ENCODE assay signal across 1 cellular context in the genomic region with DNA sequence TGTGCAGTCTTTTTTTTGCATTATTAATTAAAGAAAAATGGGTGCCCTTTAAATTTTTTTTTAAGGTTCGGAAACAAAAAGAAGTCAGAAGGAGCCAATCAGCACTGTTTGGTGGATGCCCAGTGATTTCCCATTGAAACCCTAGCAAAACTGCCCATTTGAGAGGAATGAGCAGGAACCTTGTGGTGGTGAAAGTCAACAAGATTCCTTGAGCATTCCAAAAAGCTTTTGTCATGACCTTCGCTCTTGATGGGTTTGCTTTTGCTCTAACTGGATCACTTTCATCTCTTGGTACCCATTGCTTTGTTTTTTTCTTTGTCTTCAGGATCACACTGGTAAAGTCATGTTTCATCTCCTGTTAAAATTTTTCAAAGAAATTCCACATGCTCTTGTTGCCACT.
TF ChIP-seq lines count a peak whose summit lies in the region.

No MANE protein-coding gene starts in this region.

TF ChIP-seq in HepG2, 621 proteins besides CTCF, POLR2A, EP300 and RAD21 (continued from another document and continues in another):
- TF ChIP-seq, protein P1, sequence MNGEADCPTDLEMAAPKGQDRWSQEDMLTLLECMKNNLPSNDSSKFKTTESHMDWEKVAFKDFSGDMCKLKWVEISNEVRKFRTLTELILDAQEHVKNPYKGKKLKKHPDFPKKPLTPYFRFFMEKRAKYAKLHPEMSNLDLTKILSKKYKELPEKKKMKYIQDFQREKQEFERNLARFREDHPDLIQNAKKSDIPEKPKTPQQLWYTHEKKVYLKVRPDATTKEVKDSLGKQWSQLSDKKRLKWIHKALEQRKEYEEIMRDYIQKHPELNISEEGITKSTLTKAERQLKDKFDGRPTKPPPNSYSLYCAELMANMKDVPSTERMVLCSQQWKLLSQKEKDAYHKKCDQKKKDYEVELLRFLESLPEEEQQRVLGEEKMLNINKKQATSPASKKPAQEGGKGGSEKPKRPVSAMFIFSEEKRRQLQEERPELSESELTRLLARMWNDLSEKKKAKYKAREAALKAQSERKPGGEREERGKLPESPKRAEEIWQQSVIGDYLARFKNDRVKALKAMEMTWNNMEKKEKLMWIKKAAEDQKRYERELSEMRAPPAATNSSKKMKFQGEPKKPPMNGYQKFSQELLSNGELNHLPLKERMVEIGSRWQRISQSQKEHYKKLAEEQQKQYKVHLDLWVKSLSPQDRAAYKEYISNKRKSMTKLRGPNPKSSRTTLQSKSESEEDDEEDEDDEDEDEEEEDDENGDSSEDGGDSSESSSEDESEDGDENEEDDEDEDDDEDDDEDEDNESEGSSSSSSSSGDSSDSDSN (CRISPR knock-in tag; IDR thresholded peaks at IDR 0.05): no peak
- TF ChIP-seq ZNF263 (CRISPR knock-in tag; IDR thresholded peaks at IDR 0.05) (no peak), CBX5 (CRISPR knock-in tag; IDR thresholded peaks at IDR 0.05; ENCODE audit: borderline replicate concordance) (no peak), MAZ (IDR thresholded peaks at IDR 0.05; ENCODE audit: borderline replicate concordance, low read depth, low read length) (no peak), MAZ (CRISPR knock-in tag; IDR thresholded peaks at IDR 0.05; ENCODE audit: low read depth) (no peak), ZNF589 (CRISPR knock-in tag; conservative IDR thresholded peaks at IDR 0.05) (no peak), DPF2 (CRISPR knock-in tag; IDR thresholded peaks at IDR 0.05; ENCODE audit: borderline replicate concordance, low read depth) (no peak), SP140L (CRISPR knock-in tag; IDR thresholded peaks at IDR 0.05; ENCODE audit: borderline replicate concordance) (no peak), TGIF2 (CRISPR knock-in tag; IDR thresholded peaks at IDR 0.05) (no peak), TOPORS (CRISPR knock-in tag; IDR thresholded peaks at IDR 0.05) (no peak), SNAI1 (CRISPR knock-in tag; IDR thresholded peaks at IDR 0.05; ENCODE audit: borderline replicate concordance) (no peak), FOXA3 (CRISPR knock-in tag; IDR thresholded peaks at IDR 0.05) (peak; percentile 78), SNRNP70 (IDR thresholded peaks at IDR 0.05; ENCODE audit: low read depth, low read length) (no peak), MED13 (CRISPR knock-in tag; IDR thresholded peaks at IDR 0.05) (peak; percentile 66; the same call in 1 of the 2 replicates), ZNF644 (CRISPR knock-in tag; IDR thresholded peaks at IDR 0.05; ENCODE audit: low read depth) (peak; percentile 80), ZNF549 (CRISPR knock-in tag; IDR thresholded peaks at IDR 0.05) (no peak), CENPT (CRISPR knock-in tag; IDR thresholded peaks at IDR 0.05; ENCODE audit: low read depth) (no peak)
- TF ChIP-seq, protein P2, sequence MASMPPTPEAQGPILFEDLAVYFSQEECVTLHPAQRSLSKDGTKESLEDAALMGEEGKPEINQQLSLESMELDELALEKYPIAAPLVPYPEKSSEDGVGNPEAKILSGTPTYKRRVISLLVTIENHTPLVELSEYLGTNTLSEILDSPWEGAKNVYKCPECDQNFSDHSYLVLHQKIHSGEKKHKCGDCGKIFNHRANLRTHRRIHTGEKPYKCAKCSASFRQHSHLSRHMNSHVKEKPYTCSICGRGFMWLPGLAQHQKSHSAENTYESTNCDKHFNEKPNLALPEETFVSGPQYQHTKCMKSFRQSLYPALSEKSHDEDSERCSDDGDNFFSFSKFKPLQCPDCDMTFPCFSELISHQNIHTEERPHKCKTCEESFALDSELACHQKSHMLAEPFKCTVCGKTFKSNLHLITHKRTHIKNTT (CRISPR knock-in tag; IDR thresholded peaks at IDR 0.05): no peak
- TF ChIP-seq, protein P3, sequence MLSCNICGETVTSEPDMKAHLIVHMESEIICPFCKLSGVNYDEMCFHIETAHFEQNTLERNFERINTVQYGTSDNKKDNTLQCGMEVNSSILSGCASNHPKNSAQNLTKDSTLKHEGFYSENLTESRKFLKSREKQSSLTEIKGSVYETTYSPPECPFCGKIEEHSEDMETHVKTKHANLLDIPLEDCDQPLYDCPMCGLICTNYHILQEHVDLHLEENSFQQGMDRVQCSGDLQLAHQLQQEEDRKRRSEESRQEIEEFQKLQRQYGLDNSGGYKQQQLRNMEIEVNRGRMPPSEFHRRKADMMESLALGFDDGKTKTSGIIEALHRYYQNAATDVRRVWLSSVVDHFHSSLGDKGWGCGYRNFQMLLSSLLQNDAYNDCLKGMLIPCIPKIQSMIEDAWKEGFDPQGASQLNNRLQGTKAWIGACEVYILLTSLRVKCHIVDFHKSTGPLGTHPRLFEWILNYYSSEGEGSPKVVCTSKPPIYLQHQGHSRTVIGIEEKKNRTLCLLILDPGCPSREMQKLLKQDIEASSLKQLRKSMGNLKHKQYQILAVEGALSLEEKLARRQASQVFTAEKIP (CRISPR knock-in tag; IDR thresholded peaks at IDR 0.05; ENCODE audit: borderline replicate concordance): no peak
- TF ChIP-seq, protein P4, sequence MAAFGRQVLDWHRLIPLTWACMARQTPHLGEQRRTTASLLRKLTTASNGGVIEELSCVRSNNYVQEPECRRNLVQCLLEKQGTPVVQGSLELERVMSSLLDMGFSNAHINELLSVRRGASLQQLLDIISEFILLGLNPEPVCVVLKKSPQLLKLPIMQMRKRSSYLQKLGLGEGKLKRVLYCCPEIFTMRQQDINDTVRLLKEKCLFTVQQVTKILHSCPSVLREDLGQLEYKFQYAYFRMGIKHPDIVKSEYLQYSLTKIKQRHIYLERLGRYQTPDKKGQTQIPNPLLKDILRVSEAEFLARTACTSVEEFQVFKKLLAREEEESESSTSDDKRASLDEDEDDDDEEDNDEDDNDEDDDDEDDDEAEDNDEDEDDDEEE (CRISPR knock-in tag; IDR thresholded peaks at IDR 0.05): no peak
- TF ChIP-seq, protein P5, sequence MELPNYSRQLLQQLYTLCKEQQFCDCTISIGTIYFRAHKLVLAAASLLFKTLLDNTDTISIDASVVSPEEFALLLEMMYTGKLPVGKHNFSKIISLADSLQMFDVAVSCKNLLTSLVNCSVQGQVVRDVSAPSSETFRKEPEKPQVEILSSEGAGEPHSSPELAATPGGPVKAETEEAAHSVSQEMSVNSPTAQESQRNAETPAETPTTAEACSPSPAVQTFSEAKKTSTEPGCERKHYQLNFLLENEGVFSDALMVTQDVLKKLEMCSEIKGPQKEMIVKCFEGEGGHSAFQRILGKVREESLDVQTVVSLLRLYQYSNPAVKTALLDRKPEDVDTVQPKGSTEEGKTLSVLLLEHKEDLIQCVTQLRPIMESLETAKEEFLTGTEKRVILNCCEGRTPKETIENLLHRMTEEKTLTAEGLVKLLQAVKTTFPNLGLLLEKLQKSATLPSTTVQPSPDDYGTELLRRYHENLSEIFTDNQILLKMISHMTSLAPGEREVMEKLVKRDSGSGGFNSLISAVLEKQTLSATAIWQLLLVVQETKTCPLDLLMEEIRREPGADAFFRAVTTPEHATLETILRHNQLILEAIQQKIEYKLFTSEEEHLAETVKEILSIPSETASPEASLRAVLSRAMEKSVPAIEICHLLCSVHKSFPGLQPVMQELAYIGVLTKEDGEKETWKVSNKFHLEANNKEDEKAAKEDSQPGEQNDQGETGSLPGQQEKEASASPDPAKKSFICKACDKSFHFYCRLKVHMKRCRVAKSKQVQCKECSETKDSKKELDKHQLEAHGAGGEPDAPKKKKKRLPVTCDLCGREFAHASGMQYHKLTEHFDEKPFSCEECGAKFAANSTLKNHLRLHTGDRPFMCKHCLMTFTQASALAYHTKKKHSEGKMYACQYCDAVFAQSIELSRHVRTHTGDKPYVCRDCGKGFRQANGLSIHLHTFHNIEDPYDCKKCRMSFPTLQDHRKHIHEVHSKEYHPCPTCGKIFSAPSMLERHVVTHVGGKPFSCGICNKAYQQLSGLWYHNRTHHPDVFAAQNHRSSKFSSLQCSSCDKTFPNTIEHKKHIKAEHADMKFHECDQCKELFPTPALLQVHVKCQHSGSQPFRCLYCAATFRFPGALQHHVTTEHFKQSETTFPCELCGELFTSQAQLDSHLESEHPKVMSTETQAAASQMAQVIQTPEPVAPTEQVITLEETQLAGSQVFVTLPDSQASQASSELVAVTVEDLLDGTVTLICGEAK (IDR thresholded peaks at IDR 0.05): no peak
- TF ChIP-seq, protein P5 (CRISPR knock-in tag; IDR thresholded peaks at IDR 0.05): no peak
- TF ChIP-seq, protein P6, sequence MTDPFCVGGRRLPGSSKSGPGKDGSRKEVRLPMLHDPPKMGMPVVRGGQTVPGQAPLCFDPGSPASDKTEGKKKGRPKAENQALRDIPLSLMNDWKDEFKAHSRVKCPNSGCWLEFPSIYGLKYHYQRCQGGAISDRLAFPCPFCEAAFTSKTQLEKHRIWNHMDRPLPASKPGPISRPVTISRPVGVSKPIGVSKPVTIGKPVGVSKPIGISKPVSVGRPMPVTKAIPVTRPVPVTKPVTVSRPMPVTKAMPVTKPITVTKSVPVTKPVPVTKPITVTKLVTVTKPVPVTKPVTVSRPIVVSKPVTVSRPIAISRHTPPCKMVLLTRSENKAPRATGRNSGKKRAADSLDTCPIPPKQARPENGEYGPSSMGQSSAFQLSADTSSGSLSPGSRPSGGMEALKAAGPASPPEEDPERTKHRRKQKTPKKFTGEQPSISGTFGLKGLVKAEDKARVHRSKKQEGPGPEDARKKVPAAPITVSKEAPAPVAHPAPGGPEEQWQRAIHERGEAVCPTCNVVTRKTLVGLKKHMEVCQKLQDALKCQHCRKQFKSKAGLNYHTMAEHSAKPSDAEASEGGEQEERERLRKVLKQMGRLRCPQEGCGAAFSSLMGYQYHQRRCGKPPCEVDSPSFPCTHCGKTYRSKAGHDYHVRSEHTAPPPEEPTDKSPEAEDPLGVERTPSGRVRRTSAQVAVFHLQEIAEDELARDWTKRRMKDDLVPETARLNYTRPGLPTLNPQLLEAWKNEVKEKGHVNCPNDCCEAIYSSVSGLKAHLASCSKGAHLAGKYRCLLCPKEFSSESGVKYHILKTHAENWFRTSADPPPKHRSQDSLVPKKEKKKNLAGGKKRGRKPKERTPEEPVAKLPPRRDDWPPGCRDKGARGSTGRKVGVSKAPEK (CRISPR knock-in tag; IDR thresholded peaks at IDR 0.05; ENCODE audit: borderline replicate concordance): no peak
- TF ChIP-seq, protein P7, sequence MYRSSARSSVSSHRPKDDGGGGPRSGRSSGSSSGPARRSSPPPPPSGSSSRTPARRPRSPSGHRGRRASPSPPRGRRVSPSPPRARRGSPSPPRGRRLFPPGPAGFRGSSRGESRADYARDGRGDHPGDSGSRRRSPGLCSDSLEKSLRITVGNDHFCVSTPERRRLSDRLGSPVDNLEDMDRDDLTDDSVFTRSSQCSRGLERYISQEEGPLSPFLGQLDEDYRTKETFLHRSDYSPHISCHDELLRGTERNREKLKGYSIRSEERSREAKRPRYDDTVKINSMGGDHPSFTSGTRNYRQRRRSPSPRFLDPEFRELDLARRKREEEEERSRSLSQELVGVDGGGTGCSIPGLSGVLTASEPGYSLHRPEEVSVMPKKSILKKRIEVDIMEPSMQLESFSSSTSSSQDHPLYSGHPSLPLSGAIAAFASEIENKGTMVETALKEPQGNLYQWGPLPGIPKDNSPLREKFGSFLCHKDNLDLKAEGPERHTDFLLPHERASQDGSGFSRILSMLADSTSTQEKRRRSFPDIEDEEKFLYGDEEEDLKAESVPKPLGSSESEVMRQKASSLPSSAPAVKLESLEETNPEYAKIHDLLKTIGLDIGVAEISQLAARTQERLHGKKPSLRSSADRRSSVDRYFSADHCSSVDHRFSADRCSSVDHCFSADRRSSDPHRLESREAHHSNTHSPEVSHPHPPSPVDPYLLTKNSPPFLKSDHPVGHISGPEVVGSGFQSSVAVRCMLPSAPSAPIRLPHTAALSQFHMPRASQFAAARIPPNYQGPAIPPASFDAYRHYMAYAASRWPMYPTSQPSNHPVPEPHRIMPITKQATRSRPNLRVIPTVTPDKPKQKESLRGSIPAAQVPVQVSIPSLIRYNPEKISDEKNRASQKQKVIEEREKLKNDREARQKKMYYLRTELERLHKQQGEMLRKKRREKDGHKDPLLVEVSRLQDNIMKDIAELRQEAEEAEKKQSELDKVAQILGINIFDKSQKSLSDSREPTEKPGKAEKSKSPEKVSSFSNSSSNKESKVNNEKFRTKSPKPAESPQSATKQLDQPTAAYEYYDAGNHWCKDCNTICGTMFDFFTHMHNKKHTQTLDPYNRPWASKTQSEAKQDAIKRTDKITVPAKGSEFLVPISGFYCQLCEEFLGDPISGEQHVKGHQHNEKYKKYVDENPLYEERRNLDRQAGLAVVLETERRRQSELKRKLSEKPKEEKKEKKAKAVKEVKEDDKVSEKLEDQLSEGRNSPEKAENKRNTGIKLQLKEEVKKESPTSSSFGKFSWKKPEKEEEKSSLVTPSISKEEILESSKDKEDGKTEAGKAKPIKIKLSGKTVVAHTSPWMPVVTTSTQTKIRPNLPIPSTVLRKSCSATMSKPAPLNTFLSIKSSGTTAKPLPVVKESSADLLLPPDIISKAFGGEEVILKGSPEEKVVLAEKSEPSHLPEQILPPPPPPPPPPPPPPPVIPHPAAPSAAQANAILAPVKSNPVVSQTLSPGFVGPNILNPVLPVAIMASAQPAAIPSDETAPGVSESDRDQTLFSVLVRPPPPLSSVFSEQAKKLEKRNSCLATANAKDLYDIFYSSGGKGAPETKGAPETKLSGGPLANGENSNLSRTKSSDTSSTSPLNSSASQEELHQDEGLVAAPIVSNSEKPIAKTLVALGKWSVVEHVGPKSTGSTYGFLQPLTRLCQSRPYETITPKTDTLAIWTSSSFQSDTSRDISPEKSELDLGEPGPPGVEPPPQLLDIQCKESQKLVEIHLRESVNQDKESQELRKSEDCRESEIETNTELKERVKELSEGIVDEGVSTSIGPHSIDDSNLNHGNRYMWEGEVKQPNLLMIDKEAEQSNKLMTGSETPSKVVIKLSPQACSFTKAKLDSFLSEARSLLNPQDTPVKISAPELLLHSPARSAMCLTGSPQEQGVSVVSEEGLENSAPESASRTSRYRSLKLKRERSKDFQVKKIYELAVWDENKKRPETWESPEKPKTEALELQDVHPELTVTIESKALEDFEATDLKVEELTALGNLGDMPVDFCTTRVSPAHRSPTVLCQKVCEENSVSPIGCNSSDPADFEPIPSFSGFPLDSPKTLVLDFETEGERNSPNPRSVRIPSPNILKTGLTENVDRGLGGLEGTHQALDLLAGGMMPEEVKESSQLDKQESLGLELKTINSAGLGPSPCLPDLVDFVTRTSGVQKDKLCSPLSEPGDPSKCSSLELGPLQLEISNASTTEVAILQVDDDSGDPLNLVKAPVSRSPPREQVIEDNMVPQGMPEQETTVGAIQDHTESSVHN (CRISPR knock-in tag; IDR thresholded peaks at IDR 0.05): no peak
